1 cellular context compared by ENCODE assay signal in genomic region chr16:69204106-69204655, GRCh38.
TF ChIP-seq lines count a peak whose summit lies in the region.

No MANE protein-coding gene starts in this region.

TF ChIP-seq in GM12878, 131 proteins besides CTCF, POLR2A, EP300 and RAD21 (continued from another document):
- TF ChIP-seq REST (IDR thresholded peaks at IDR 0.05; ENCODE audit: low read depth, low read length) = no peak
- no peak for TF ChIP-seq E4F1 (IDR thresholded peaks at IDR 0.05; ENCODE audit: borderline replicate concordance, partially characterized antibody)
- TF ChIP-seq BACH1 (IDR thresholded peaks at IDR 0.05; ENCODE audit: borderline replicate concordance) = no peak
- no peak for TF ChIP-seq ZNF687 (IDR thresholded peaks at IDR 0.05)
- TF ChIP-seq ZNF207 (IDR thresholded peaks at IDR 0.05; ENCODE audit: borderline replicate concordance) = no peak
- TF ChIP-seq BRCA1 (IDR thresholded peaks at IDR 0.05; ENCODE audit: low read depth, low read length) = no peak
- no peak for TF ChIP-seq DPF2 (IDR thresholded peaks at IDR 0.05)
- no peak for TF ChIP-seq CEBPB (IDR thresholded peaks at IDR 0.05; ENCODE audit: borderline replicate concordance in 1 of 2, low read depth in 2 of 2, low read length in 2 of 2)
- TF ChIP-seq PBX3 (IDR thresholded peaks at IDR 0.05; ENCODE audit: insufficient replicate concordance, low read depth, low read length) = no peak
- TF ChIP-seq HSF1 (IDR thresholded peaks at IDR 0.05; ENCODE audit: low read depth, low read length) = no peak
